ENCODE assay signal across 1 cellular context in the genomic region with DNA sequence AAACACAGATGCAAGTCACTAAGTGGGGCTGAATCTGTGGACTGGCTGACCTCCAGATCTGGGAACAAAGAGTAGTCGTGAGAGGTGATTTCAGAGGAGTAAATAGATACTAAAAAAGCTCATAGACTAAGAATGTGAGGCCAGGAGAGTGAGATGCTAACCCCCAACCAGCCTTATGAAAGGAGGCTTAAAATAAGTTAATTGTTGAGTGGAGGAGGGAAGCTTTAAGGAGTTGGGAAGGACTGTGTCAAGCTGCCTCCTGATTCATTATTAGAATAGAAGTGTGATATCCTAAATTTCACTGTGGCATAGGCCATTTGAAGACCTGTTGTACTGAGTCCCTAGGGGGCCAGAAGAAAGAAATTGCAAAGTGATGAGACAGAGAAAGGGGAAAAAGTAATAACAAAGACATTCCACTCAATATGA.
A peak's percentile ranks its signal among the peaks of the same experiment; 100 is the strongest.
TF ChIP-seq lines count a peak whose summit lies in the region.

No MANE protein-coding gene starts in this region.

TF ChIP-seq in H1, 55 proteins besides CTCF, POLR2A, EP300 and RAD21:
- no peak for TF ChIP-seq POLR2AphosphoS5 (IDR thresholded peaks at IDR 0.05; ENCODE audit: low read depth, low read length)
- no peak for TF ChIP-seq TCF12 (IDR thresholded peaks at IDR 0.05; ENCODE audit: low read depth, low read length)
- TF ChIP-seq, protein P1, sequence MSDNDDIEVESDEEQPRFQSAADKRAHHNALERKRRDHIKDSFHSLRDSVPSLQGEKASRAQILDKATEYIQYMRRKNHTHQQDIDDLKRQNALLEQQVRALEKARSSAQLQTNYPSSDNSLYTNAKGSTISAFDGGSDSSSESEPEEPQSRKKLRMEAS (IDR thresholded peaks at IDR 0.05), result no peak
- no peak for TF ChIP-seq SP1 (IDR thresholded peaks at IDR 0.05; ENCODE audit: low read depth, low read length)
- no peak for TF ChIP-seq SIRT6 (IDR thresholded peaks at IDR 0.05; ENCODE audit: low read length)
- no peak for TF ChIP-seq POU5F1 (IDR thresholded peaks at IDR 0.05; ENCODE audit: low read depth, low read length)
- TF ChIP-seq JUN (IDR thresholded peaks at IDR 0.05; ENCODE audit: low read depth, low read length), result peak; percentile 47; the same call in 1 of the 2 replicates
- no peak for TF ChIP-seq KDM5A (IDR thresholded peaks at IDR 0.05; ENCODE audit: low read length)
- no peak for TF ChIP-seq RBBP5 (IDR thresholded peaks at IDR 0.05; ENCODE audit: borderline replicate concordance, low read depth, low read length)
- TF ChIP-seq JUND (IDR thresholded peaks at IDR 0.05; ENCODE audit: low read length), result peak; percentile 73; the same call in 1 of the 2 replicates
